In genomic region chr16:71883849-71884638, GRCh38 we compare ENCODE assay signal across 1 cellular context.
TF ChIP-seq lines count a peak whose summit lies in the region.

ZNF821 (minus strand) TSS chr16:71884182; CDS start chr16:71879946, 4,236 bp downstream.

TF ChIP-seq in K562, 482 proteins besides CTCF, POLR2A, EP300 and RAD21 (continued from another document and continues in another):
- TF ChIP-seq ZBTB11 (CRISPR knock-in tag; IDR thresholded peaks at IDR 0.05) (peak in 1 of 3 experiments; percentile 66; a peak in 2 of 6 replicates), PCBP2 (IDR thresholded peaks at IDR 0.05; ENCODE audit: low read depth, low read length, poor library complexity, severe bottlenecking) (no peak), CREB1 (IDR thresholded peaks at IDR 0.05) (0 out of 2 replicates have a peak, but pooled peaks have one; percentile 11), CREB1 (CRISPR knock-in tag; IDR thresholded peaks at IDR 0.05) (no peak), ZNF347 (CRISPR knock-in tag; IDR thresholded peaks at IDR 0.05; ENCODE audit: low read depth) (no peak), PRPF4 (IDR thresholded peaks at IDR 0.05; ENCODE audit: insufficient read depth, low read depth, low read length, poor library complexity, severe bottlenecking) (no peak), FOXP4 (CRISPR knock-in tag; IDR thresholded peaks at IDR 0.05; ENCODE audit: borderline replicate concordance) (no peak), CTCFL (IDR thresholded peaks at IDR 0.05; ENCODE audit: borderline replicate concordance, insufficient read depth, low read depth, low read length, poor library complexity, severe bottlenecking) (peak; percentile 73), ZNF384 (IDR thresholded peaks at IDR 0.05; ENCODE audit: low read depth, low read length) (no peak), BCOR (IDR thresholded peaks at IDR 0.05) (no peak), SIN3A (IDR thresholded peaks at IDR 0.05; ENCODE audit: borderline replicate concordance in 2 of 2, control insufficient read depth in 1 of 2, low read depth in 2 of 2, low read length in 2 of 2) (peak in 1 of 2 experiments; percentile 73; a peak in 1 of 4 replicates), NCOR1 (IDR thresholded peaks at IDR 0.05) (no peak), E4F1 (CRISPR knock-in tag; IDR thresholded peaks at IDR 0.05; ENCODE audit: borderline replicate concordance) (no peak), XRCC5 (IDR thresholded peaks at IDR 0.05; ENCODE audit: low read depth, low read length) (no peak), E2F8 (IDR thresholded peaks at IDR 0.05; ENCODE audit: low read depth, partially characterized antibody) (no peak), RCOR1 (IDR thresholded peaks at IDR 0.05; ENCODE audit: borderline replicate concordance in 1 of 2, low read depth in 2 of 2, low read length in 2 of 2) (no peak), EP400 (IDR thresholded peaks at IDR 0.05) (0 out of 2 replicates have a peak, but pooled peaks have one; percentile 33), EZH2 (IDR thresholded peaks at IDR 0.05; ENCODE audit: borderline replicate concordance, low read depth, low read length) (no peak), MCM2 (IDR thresholded peaks at IDR 0.05; ENCODE audit: low read depth) (no peak), SP2 (IDR thresholded peaks at IDR 0.05; ENCODE audit: extremely low read depth, low read depth, low read length, poor library complexity, severe bottlenecking) (no peak), CREBBP (IDR thresholded peaks at IDR 0.05; ENCODE audit: low read depth, low read length) (no peak), MXI1 (IDR thresholded peaks at IDR 0.05; ENCODE audit: low read depth, low read length) (0 out of 2 replicates have a peak, but pooled peaks have one; percentile 20), FOXJ3 (CRISPR knock-in tag; IDR thresholded peaks at IDR 0.05) (no peak), TBL1XR1 (IDR thresholded peaks at IDR 0.05; ENCODE audit: low read length in 2 of 2) (no peak), THRAP3 (IDR thresholded peaks at IDR 0.05; ENCODE audit: borderline replicate concordance) (no peak), RREB1 (CRISPR knock-in tag; IDR thresholded peaks at IDR 0.05) (0 out of 2 replicates have a peak, but pooled peaks have one; percentile 48), SMC3 (conservative IDR thresholded peaks at IDR 0.05; ENCODE audit: insufficient read depth, low read depth, low read length) (no peak; the same call in 1 of the 2 replicates), NR2F6 (CRISPR knock-in tag; IDR thresholded peaks at IDR 0.05) (no peak), ELK3 (CRISPR knock-in tag; IDR thresholded peaks at IDR 0.05) (no peak), ZKSCAN3 (CRISPR knock-in tag; IDR thresholded peaks at IDR 0.05) (no peak), CXXC5 (CRISPR knock-in tag; IDR thresholded peaks at IDR 0.05) (peak; percentile 68), SRF (CRISPR knock-in tag; IDR thresholded peaks at IDR 0.05) (no peak), MTA1 (IDR thresholded peaks at IDR 0.05; ENCODE audit: borderline replicate concordance) (no peak), XRCC4 (IDR thresholded peaks at IDR 0.05; ENCODE audit: extremely low read depth, insufficient read depth, insufficient read length) (no peak), GTF2B (IDR thresholded peaks at IDR 0.05; ENCODE audit: extremely low read depth, insufficient read length) (no peak), CCNT2 (IDR thresholded peaks at IDR 0.05; ENCODE audit: borderline replicate concordance, extremely low read depth, insufficient read length, low read depth, low read length) (peak; percentile 71), CBFB (CRISPR knock-in tag; IDR thresholded peaks at IDR 0.05) (no peak), ZNF707 (CRISPR knock-in tag; conservative IDR thresholded peaks at IDR 0.05) (no peak), HDAC6 (IDR thresholded peaks at IDR 0.05; ENCODE audit: low read depth, low read length) (no peak), TFAM (CRISPR knock-in tag; conservative IDR thresholded peaks at IDR 0.05) (no peak), CEBPG (CRISPR knock-in tag; IDR thresholded peaks at IDR 0.05) (no peak), CEBPG (tag; conservative IDR thresholded peaks at IDR 0.05 in 1 of 2, IDR thresholded peaks at IDR 0.05 in 1 of 2) (no peak)
